In the genomic region with DNA sequence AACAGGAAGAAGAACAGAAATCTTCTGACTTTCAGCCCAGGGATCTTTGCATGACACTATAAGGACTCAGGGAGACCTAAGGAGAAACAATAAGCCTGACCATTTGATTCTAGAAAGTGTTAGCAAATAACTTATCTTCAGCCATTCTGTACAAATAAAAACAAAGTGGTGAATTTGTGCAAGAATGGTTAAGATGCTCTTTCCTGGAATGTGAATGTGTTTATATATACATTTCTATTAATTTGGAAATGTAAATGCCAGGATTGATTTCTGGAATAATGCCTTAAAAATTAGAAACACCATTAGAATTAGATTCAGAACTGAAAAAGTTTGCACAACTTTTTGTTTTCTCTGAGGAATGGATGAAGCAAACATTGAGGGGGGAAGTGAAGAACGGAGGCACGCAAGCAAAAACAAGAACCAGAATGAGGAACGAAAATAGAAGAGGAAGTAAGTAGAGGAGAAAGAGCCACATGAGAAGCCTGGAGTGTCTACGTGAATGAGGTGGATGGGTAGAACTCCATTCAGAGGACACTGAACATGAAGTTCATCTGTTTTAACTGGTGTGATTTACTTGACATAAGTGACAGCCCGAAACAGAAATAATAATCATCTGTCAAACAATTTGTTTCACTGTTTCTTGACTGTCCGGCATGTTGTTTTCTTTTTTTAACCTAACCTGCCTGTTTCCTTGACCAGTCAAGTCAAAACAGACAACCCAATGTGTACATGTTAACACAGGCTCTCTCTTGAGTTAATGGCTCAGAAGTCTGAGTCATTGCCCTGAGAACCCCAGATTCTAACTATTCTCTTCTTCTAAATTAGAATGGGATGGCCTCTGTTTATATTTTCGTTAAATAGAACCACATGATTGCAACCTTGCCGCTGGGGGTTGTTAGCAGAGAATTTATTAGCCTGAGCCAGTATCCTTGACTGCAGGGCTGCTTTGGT, we compare ENCODE assay signal across 7 cellular contexts.
DNase-seq lines count a peak whose midpoint lies in the region; ATAC-seq and TF ChIP-seq lines count a peak whose summit lies in the region.

No MANE protein-coding gene starts in this region.

- H3K27ac ChIP-seq in skeletal muscle tissue (ENCODE audit: low read depth, low read length) = peak overlapping the region; percentile 31

- H3K9ac ChIP-seq in skeletal muscle tissue (ENCODE audit: low read depth in 1 of 3, low read length in 3 of 3) = no peak overlapping the region

- no peaks in the 10 kb centered on the region for H3K36me3 ChIP-seq in skeletal muscle tissue (ENCODE audit: control insufficient read depth in 3 of 3, insufficient read depth in 3 of 3, low read length in 3 of 3)

- H3K4me1 ChIP-seq in skeletal muscle tissue (ENCODE audit: control insufficient read depth in 3 of 3, insufficient read depth in 3 of 3, low read length in 3 of 3) = peaks cover 0 to 5% (median 0%) of the 10 kb centered on the region in 3 donors

- no peak overlapping the region for H3K4me3 ChIP-seq in skeletal muscle tissue (ENCODE audit: low read length in 3 of 3)

- H3K27me3 ChIP-seq in skeletal muscle tissue (ENCODE audit: control insufficient read depth in 3 of 3, insufficient read depth in 3 of 3, low read length in 3 of 3) = no peaks in the 10 kb centered on the region

- ATAC-seq in GM19023 (IDR thresholded peaks at IDR 0.05; ENCODE audit: unreplicated experiment) (peak; percentile 64), HG02970 (IDR thresholded peaks at IDR 0.05; ENCODE audit: low FRiP score, unreplicated experiment) (peak; percentile 84)

- POLR2A ChIA-PET in HEK293T (lab: Yijun Ruan, JAX) = no interaction called here

- DNase-seq in SKM-1 (lab: John Stamatoyannopoulos, UW; ENCODE audit: unreplicated experiment) = peak; percentile 98
- DNase-seq in DMS 273 (lab: John Stamatoyannopoulos, UW; ENCODE audit: unreplicated experiment) = no peak
- no peak for DNase-seq in D341Med (ENCODE audit: low spot score)
- no peak for DNase-seq in HEK293T (ENCODE audit: extremely low spot score)

- CTCF ChIA-PET in HEK293T (lab: Yijun Ruan, JAX) = no interaction called here

- H3K9me3 ChIP-seq in skeletal muscle tissue (ENCODE audit: control insufficient read depth in 3 of 3, low read length in 3 of 3) = no peaks in the 10 kb centered on the region

TF ChIP-seq in HEK293T, 16 proteins besides CTCF, POLR2A, EP300 and RAD21:
- no peak for TF ChIP-seq ARNT (IDR thresholded peaks at IDR 0.05)
- no peak for TF ChIP-seq TARDBP (IDR thresholded peaks at IDR 0.05)
TF ChIP-seq in HEK293T: peak in this region for 0.
